Comparison of ENCODE assay signal across 13 cellular contexts in genomic region chr3:22729981-22730380, GRCh38.
DNase-seq lines count a peak whose midpoint lies in the region; ATAC-seq lines count a peak whose summit lies in the region.
"Had no signal": no experiment of that assay in that cellular context is flagged by ENCODE, and none has a peak within 500 bp of the region (broad histone marks: within the 10 kb centered on the region; RNA-seq: fewer than 3 reads in every experiment).

No MANE protein-coding gene starts in this region.

- no peaks in the 10 kb centered on the region for H3K36me3 Mint-ChIP-seq in activated T-cell treated with anti-CD3 and anti-CD28 coated beads, Interleukin-2, amount 50 U/mL, for 24 hours (ENCODE audit: low read depth)

- H3K27me3 Mint-ChIP-seq in activated T-cell treated with anti-CD3 and anti-CD28 coated beads, Interleukin-2, amount 50 U/mL, for 24 hours, result no peaks in the 10 kb centered on the region

- no peak overlapping the region for H3K4me3 Mint-ChIP-seq in activated T-cell treated with anti-CD3 and anti-CD28 coated beads, Interleukin-2, amount 50 U/mL, for 24 hours

- ATAC-seq in HG03175 (IDR thresholded peaks at IDR 0.05; ENCODE audit: unreplicated experiment) (peak; percentile 64), HG03457 (IDR thresholded peaks at IDR 0.05; ENCODE audit: unreplicated experiment) (no peak)

- no peak overlapping the region for H3K27ac Mint-ChIP-seq in activated T-cell treated with anti-CD3 and anti-CD28 coated beads, Interleukin-2, amount 50 U/mL, for 24 hours

- DNase-seq in DMS 273 treated with DMSO at 0.1 percent for 48 hours (lab: John Stamatoyannopoulos, UW), result peak; percentile 11
- peak; percentile 8 for DNase-seq in SW480 (ENCODE audit: low spot score)
- peak; percentile 7 for DNase-seq in iris pigment epithelial cell (ENCODE audit: low read depth)
- DNase-seq in activated T-cell treated with anti-CD3 and anti-CD28 coated beads for 4 hours, result no peak
- no peak for DNase-seq in activated T-cell treated with anti-CD3 and anti-CD28 coated beads, Interleukin-2, amount 50 U/mL, for 24 hours
- DNase-seq in HPDE6-E6E7 (ENCODE audit: extremely low spot score), result no peak
- DNase-seq: activated CD4-positive, alpha-beta T cell treated with anti-CD3 and anti-CD28 coated beads for 4 hours; activated naive CD4-positive, alpha-beta T cell; effector CD8-positive, alpha-beta T cell; H7; spleen had no signal

- H3K9me3 Mint-ChIP-seq in activated T-cell treated with anti-CD3 and anti-CD28 coated beads, Interleukin-2, amount 50 U/mL, for 24 hours, result peaks cover 5% of the 10 kb centered on the region

- no peaks in the 10 kb centered on the region for H3K4me1 Mint-ChIP-seq in activated T-cell treated with anti-CD3 and anti-CD28 coated beads, Interleukin-2, amount 50 U/mL, for 24 hours (ENCODE audit: low read depth)

Comparison
In these comparisons a context has a peak if more than half of its experiments do, and no peak if none do; other contexts are left out.
1. DNase-seq: peak in DMS 273 treated with DMSO at 0.1 percent for 48 hours (single experiment), SW480 (single experiment) and iris pigment epithelial cell (single experiment); none in activated T-cell treated with anti-CD3 and anti-CD28 coated beads for 4 hours (single experiment), activated T-cell treated with anti-CD3 and anti-CD28 coated beads, Interleukin-2, amount 50 U/mL, for 24 hours (single experiment) and HPDE6-E6E7 (single experiment).